Comparison of ENCODE assay signal across 1 cellular context in the genomic region with DNA sequence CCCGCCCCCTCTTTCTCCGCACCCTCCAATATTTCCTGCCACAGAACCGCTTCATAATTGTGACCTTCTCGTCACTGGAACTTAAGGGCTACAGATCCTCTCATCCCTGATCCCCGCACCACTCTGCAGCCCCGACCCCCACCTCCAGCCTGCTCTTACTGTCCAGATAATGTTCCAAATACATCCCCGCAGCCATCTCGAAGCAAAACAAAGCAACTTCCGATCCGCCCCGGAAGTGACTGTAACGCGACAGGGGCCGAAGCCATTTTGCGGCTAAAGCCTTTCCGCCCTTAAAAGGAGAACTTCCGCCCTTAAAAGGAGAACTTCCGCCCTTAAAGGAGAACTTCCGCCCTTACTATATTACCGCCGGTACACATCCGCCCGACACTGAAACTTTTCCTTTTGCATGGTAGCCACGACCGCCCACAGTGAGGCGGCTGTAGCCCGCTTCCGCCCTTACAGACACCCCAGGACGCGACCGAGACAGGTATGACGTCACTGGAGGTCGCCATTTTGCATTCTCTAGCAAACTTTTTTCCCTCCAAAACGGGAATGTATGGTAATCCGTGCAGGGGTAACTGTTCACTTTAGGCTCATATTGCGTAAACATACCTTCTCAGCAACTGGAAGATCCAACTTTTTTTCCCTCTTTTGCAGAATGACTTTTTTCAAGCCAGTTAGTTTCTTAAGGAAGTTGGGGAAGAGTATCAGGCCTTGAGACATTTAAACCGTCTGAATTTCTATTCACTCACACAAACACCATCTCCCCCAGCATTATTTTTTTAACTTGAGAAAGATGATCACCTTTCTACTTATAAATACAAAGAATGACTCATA.
A peak's percentile ranks its signal among the peaks of the same experiment; 100 is the strongest.
TF ChIP-seq lines count a peak whose summit lies in the region.

A gene (minus strand): TSS at position 214 of the 837 bp plus-strand sequence. CDS start 18 bp downstream, at position 196.

TF ChIP-seq in HepG2, 621 proteins besides CTCF, POLR2A, EP300 and RAD21 (continued from another document and continues in another):
- TF ChIP-seq, protein P1, sequence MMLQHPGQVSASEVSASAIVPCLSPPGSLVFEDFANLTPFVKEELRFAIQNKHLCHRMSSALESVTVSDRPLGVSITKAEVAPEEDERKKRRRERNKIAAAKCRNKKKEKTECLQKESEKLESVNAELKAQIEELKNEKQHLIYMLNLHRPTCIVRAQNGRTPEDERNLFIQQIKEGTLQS (CRISPR knock-in tag; IDR thresholded peaks at IDR 0.05): peak; percentile 75
- TF ChIP-seq, protein P2, sequence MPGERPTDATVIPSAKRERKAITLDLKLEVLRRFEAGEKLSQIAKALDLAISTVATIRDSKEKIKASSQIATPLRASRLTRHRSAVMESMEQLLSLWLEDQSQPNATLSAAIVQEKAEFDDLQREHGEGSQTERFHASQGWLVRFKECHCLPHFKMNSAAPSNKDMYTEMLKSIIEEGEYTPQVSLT (CRISPR knock-in tag; IDR thresholded peaks at IDR 0.05; ENCODE audit: borderline replicate concordance, low read depth): peak; percentile 85; the same call in 1 of the 2 replicates
- TF ChIP-seq HDAC2 (CRISPR knock-in tag; IDR thresholded peaks at IDR 0.05) (peak; percentile 69), NR2F2 (IDR thresholded peaks at IDR 0.05; ENCODE audit: borderline replicate concordance, low read depth) (peak; percentile 12; the same call in 1 of the 2 replicates), TGIF2 (CRISPR knock-in tag; IDR thresholded peaks at IDR 0.05) (peak; percentile 24), TBX2 (CRISPR knock-in tag; IDR thresholded peaks at IDR 0.05; ENCODE audit: borderline replicate concordance) (peak; percentile 88), KAT8 (CRISPR knock-in tag; IDR thresholded peaks at IDR 0.05) (peak; percentile 98), CREB1 (IDR thresholded peaks at IDR 0.05) (peak; percentile 100), CREB1 (CRISPR knock-in tag; IDR thresholded peaks at IDR 0.05) (peak; percentile 100), NFATC3 (CRISPR knock-in tag; IDR thresholded peaks at IDR 0.05) (0 out of 2 replicates have a peak, but pooled peaks have one; percentile 41), TOE1 (CRISPR knock-in tag; IDR thresholded peaks at IDR 0.05) (no peak), KDM4B (CRISPR knock-in tag; IDR thresholded peaks at IDR 0.05) (no peak), FOXM1 (CRISPR knock-in tag; IDR thresholded peaks at IDR 0.05) (no peak), CAMTA2 (CRISPR knock-in tag; IDR thresholded peaks at IDR 0.05; ENCODE audit: borderline replicate concordance) (no peak), TBL1XR1 (IDR thresholded peaks at IDR 0.05; ENCODE audit: borderline replicate concordance, low read length, partially characterized antibody) (peak; percentile 15), ZNF883 (CRISPR knock-in tag; IDR thresholded peaks at IDR 0.05; ENCODE audit: not compliant biosample characterization) (peak; percentile 34), NFYC (CRISPR knock-in tag; IDR thresholded peaks at IDR 0.05) (peak; percentile 53), ZNF441 (CRISPR knock-in tag; IDR thresholded peaks at IDR 0.05; ENCODE audit: borderline replicate concordance) (0 out of 2 replicates have a peak, but pooled peaks have one; percentile 15), ZNF180 (CRISPR knock-in tag; IDR thresholded peaks at IDR 0.05; ENCODE audit: borderline replicate concordance, low read depth) (no peak), ZFY (CRISPR knock-in tag; IDR thresholded peaks at IDR 0.05) (peak; percentile 72), GATAD2A (CRISPR knock-in tag; IDR thresholded peaks at IDR 0.05) (peak; percentile 67; the same call in 1 of the 2 replicates), ATF1 (CRISPR knock-in tag; IDR thresholded peaks at IDR 0.05) (peak; percentile 99), MAZ (IDR thresholded peaks at IDR 0.05; ENCODE audit: borderline replicate concordance, low read depth, low read length) (no peak), MAZ (CRISPR knock-in tag; IDR thresholded peaks at IDR 0.05; ENCODE audit: low read depth) (peak; percentile 87), ZNF543 (CRISPR knock-in tag; IDR thresholded peaks at IDR 0.05) (no peak), ZBTB38 (CRISPR knock-in tag; IDR thresholded peaks at IDR 0.05) (0 out of 2 replicates have a peak, but pooled peaks have one; percentile 27), JDP2 (CRISPR knock-in tag; IDR thresholded peaks at IDR 0.05; ENCODE audit: borderline replicate concordance) (no peak; the same call in 1 of the 2 replicates), ZNF335 (CRISPR knock-in tag; IDR thresholded peaks at IDR 0.05) (peak; percentile 62; the same call in 1 of the 2 replicates), HCFC1 (IDR thresholded peaks at IDR 0.05; ENCODE audit: low read depth, low read length) (peak; percentile 94)
- TF ChIP-seq, protein P3, sequence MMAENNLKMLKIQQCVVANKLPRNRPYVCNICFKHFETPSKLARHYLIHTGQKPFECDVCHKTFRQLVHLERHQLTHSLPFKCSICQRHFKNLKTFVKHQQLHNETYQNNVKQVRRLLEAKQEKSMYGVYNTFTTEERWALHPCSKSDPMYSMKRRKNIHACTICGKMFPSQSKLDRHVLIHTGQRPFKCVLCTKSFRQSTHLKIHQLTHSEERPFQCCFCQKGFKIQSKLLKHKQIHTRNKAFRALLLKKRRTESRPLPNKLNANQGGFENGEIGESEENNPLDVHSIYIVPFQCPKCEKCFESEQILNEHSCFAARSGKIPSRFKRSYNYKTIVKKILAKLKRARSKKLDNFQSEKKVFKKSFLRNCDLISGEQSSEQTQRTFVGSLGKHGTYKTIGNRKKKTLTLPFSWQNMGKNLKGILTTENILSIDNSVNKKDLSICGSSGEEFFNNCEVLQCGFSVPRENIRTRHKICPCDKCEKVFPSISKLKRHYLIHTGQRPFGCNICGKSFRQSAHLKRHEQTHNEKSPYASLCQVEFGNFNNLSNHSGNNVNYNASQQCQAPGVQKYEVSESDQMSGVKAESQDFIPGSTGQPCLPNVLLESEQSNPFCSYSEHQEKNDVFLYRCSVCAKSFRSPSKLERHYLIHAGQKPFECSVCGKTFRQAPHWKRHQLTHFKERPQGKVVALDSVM (CRISPR knock-in tag; IDR thresholded peaks at IDR 0.05): peak; percentile 52; the same call in 1 of the 2 replicates
- TF ChIP-seq, protein P4, sequence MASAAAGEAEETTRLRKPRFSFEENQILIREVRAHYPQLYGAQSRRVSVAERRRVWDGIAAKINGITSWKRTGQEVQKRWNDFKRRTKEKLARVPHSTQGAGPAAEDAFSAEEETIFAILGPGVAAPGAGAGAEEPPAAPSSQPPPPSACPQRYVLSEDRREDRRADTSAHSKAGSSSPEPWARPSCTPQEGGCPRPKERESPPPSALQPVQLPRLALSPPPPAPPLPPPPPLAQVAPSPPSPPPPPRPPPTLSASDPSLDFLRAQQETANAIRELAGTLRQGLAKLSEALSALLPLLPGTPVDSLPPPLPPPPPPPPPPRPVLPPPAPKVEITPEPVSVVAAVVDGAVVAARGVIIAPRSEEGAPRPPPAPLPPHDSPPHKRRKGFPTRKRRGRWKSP (CRISPR knock-in tag; IDR thresholded peaks at IDR 0.05): peak; percentile 59; the same call in 1 of the 2 replicates
- TF ChIP-seq, protein P5, sequence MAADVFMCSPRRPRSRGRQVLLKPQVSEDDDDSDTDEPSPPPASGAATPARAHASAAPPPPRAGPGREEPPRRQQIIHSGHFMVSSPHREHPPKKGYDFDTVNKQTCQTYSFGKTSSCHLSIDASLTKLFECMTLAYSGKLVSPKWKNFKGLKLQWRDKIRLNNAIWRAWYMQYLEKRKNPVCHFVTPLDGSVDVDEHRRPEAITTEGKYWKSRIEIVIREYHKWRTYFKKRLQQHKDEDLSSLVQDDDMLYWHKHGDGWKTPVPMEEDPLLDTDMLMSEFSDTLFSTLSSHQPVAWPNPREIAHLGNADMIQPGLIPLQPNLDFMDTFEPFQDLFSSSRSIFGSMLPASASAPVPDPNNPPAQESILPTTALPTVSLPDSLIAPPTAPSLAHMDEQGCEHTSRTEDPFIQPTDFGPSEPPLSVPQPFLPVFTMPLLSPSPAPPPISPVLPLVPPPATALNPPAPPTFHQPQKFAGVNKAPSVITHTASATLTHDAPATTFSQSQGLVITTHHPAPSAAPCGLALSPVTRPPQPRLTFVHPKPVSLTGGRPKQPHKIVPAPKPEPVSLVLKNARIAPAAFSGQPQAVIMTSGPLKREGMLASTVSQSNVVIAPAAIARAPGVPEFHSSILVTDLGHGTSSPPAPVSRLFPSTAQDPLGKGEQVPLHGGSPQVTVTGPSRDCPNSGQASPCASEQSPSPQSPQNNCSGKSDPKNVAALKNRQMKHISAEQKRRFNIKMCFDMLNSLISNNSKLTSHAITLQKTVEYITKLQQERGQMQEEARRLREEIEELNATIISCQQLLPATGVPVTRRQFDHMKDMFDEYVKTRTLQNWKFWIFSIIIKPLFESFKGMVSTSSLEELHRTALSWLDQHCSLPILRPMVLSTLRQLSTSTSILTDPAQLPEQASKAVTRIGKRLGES (CRISPR knock-in tag; IDR thresholded peaks at IDR 0.05; ENCODE audit: borderline replicate concordance): no peak
- TF ChIP-seq, protein P6, sequence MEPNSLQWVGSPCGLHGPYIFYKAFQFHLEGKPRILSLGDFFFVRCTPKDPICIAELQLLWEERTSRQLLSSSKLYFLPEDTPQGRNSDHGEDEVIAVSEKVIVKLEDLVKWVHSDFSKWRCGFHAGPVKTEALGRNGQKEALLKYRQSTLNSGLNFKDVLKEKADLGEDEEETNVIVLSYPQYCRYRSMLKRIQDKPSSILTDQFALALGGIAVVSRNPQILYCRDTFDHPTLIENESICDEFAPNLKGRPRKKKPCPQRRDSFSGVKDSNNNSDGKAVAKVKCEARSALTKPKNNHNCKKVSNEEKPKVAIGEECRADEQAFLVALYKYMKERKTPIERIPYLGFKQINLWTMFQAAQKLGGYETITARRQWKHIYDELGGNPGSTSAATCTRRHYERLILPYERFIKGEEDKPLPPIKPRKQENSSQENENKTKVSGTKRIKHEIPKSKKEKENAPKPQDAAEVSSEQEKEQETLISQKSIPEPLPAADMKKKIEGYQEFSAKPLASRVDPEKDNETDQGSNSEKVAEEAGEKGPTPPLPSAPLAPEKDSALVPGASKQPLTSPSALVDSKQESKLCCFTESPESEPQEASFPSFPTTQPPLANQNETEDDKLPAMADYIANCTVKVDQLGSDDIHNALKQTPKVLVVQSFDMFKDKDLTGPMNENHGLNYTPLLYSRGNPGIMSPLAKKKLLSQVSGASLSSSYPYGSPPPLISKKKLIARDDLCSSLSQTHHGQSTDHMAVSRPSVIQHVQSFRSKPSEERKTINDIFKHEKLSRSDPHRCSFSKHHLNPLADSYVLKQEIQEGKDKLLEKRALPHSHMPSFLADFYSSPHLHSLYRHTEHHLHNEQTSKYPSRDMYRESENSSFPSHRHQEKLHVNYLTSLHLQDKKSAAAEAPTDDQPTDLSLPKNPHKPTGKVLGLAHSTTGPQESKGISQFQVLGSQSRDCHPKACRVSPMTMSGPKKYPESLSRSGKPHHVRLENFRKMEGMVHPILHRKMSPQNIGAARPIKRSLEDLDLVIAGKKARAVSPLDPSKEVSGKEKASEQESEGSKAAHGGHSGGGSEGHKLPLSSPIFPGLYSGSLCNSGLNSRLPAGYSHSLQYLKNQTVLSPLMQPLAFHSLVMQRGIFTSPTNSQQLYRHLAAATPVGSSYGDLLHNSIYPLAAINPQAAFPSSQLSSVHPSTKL (CRISPR knock-in tag; IDR thresholded peaks at IDR 0.05): peak; percentile 36; the same call in 1 of the 2 replicates
- TF ChIP-seq, protein P7, sequence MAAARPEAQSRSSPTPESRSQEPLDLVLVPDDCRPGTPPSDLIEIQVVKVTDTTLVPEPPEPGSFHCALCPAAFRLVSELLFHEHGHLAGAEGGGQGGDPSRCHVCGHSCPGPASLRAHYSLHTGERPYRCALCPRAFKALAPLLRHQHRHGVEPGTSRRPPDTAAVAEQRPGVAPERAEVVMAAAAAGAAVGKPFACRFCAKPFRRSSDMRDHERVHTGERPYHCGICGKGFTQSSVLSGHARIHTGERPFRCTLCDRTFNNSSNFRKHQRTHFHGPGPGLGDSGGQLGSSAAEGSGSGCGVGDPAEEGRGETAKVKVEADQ (CRISPR knock-in tag; IDR thresholded peaks at IDR 0.05; ENCODE audit: borderline replicate concordance): peak; percentile 52; the same call in 1 of the 2 replicates
- TF ChIP-seq, protein P8, sequence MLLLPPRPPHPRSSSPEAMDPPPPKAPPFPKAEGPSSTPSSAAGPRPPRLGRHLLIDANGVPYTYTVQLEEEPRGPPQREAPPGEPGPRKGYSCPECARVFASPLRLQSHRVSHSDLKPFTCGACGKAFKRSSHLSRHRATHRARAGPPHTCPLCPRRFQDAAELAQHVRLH (CRISPR knock-in tag; IDR thresholded peaks at IDR 0.05; ENCODE audit: borderline replicate concordance, low read depth): peak; percentile 51; the same call in 1 of the 2 replicates
- TF ChIP-seq, protein P9, sequence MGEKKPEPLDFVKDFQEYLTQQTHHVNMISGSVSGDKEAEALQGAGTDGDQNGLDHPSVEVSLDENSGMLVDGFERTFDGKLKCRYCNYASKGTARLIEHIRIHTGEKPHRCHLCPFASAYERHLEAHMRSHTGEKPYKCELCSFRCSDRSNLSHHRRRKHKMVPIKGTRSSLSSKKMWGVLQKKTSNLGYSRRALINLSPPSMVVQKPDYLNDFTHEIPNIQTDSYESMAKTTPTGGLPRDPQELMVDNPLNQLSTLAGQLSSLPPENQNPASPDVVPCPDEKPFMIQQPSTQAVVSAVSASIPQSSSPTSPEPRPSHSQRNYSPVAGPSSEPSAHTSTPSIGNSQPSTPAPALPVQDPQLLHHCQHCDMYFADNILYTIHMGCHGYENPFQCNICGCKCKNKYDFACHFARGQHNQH (CRISPR knock-in tag; IDR thresholded peaks at IDR 0.05): peak; percentile 91
- TF ChIP-seq, protein P10, sequence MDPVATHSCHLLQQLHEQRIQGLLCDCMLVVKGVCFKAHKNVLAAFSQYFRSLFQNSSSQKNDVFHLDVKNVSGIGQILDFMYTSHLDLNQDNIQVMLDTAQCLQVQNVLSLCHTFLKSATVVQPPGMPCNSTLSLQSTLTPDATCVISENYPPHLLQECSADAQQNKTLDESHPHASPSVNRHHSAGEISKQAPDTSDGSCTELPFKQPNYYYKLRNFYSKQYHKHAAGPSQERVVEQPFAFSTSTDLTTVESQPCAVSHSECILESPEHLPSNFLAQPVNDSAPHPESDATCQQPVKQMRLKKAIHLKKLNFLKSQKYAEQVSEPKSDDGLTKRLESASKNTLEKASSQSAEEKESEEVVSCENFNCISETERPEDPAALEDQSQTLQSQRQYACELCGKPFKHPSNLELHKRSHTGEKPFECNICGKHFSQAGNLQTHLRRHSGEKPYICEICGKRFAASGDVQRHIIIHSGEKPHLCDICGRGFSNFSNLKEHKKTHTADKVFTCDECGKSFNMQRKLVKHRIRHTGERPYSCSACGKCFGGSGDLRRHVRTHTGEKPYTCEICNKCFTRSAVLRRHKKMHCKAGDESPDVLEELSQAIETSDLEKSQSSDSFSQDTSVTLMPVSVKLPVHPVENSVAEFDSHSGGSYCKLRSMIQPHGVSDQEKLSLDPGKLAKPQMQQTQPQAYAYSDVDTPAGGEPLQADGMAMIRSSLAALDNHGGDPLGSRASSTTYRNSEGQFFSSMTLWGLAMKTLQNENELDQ (CRISPR knock-in tag; IDR thresholded peaks at IDR 0.05; ENCODE audit: borderline replicate concordance): no peak; the same call in 1 of the 2 replicates
- TF ChIP-seq, protein P11, sequence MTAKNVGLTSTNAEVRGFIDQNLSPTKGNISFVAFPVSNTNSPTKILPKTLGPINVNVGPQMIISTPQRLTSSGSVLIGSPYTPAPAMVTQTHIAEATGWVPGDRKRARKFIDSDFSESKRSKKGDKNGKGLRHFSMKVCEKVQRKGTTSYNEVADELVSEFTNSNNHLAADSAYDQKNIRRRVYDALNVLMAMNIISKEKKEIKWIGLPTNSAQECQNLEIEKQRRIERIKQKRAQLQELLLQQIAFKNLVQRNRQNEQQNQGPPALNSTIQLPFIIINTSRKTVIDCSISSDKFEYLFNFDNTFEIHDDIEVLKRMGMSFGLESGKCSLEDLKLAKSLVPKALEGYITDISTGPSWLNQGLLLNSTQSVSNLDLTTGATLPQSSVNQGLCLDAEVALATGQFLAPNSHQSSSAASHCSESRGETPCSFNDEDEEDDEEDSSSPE (CRISPR knock-in tag; IDR thresholded peaks at IDR 0.05): peak; percentile 96
